1 cellular context compared by ENCODE assay signal in the genomic region with DNA sequence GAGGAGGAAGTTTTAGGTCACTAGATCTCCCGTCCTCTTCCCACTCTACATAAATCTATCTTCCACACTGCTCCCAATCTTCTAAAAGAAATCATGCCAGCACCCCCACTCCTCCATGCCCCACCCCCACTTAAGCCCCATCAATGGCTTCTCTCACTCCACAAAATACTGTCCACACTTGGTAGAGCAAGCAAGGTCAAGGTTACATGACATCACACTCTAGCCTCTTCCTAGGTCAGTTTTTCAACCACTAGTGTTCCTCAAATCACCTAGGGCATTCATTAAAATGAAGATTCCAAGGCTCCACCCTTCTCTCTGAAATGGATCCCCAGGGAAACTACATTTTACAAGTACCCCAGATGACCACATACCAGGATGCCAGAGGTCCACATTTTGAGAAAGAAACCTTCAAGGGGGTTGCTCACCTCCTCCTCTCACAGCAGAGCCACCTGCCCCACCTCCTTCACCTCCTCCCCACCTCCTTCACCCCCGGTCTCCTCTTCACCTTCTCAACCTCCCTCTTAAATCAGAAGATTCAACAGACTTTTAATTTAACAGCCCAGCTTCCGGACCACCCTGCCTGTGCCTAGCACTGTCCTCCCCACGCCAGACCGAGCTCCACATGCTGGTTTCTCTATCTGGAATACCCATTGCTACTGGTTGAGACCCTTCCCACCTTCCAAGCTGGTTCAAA.
TF ChIP-seq lines count a peak whose summit lies in the region.

No MANE protein-coding gene starts in this region.

TF ChIP-seq in HCT116, 20 proteins besides CTCF, POLR2A, EP300 and RAD21 (continued from another document):
- TF ChIP-seq, protein P1, sequence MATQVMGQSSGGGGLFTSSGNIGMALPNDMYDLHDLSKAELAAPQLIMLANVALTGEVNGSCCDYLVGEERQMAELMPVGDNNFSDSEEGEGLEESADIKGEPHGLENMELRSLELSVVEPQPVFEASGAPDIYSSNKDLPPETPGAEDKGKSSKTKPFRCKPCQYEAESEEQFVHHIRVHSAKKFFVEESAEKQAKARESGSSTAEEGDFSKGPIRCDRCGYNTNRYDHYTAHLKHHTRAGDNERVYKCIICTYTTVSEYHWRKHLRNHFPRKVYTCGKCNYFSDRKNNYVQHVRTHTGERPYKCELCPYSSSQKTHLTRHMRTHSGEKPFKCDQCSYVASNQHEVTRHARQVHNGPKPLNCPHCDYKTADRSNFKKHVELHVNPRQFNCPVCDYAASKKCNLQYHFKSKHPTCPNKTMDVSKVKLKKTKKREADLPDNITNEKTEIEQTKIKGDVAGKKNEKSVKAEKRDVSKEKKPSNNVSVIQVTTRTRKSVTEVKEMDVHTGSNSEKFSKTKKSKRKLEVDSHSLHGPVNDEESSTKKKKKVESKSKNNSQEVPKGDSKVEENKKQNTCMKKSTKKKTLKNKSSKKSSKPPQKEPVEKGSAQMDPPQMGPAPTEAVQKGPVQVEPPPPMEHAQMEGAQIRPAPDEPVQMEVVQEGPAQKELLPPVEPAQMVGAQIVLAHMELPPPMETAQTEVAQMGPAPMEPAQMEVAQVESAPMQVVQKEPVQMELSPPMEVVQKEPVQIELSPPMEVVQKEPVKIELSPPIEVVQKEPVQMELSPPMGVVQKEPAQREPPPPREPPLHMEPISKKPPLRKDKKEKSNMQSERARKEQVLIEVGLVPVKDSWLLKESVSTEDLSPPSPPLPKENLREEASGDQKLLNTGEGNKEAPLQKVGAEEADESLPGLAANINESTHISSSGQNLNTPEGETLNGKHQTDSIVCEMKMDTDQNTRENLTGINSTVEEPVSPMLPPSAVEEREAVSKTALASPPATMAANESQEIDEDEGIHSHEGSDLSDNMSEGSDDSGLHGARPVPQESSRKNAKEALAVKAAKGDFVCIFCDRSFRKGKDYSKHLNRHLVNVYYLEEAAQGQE (IDR thresholded peaks at IDR 0.05; ENCODE audit: low read depth): no peak
- TF ChIP-seq ZBTB33 (IDR thresholded peaks at IDR 0.05; ENCODE audit: extremely low read depth, insufficient replicate concordance, low read length) (no peak), SRF (IDR thresholded peaks at IDR 0.05; ENCODE audit: low read depth) (no peak), CEBPB (IDR thresholded peaks at IDR 0.05; ENCODE audit: low read depth) (no peak), SP1 (IDR thresholded peaks at IDR 0.05; ENCODE audit: low read depth) (no peak), YY1 (IDR thresholded peaks at IDR 0.05; ENCODE audit: extremely low read depth, insufficient replicate concordance, low read depth, low read length) (no peak), EGR1 (IDR thresholded peaks at IDR 0.05; ENCODE audit: low read depth) (no peak), CBX3 (IDR thresholded peaks at IDR 0.05; ENCODE audit: low read depth) (no peak), ZNF274 (IDR thresholded peaks at IDR 0.05; ENCODE audit: low read depth, low read length) (no peak), ZFX (IDR thresholded peaks at IDR 0.05) (no peak), TCF7L2 (IDR thresholded peaks at IDR 0.05; ENCODE audit: borderline replicate concordance, extremely low read depth, insufficient read depth, insufficient read length) (no peak), ATF3 (IDR thresholded peaks at IDR 0.05) (no peak)
